24 cellular contexts compared by ENCODE assay signal in genomic region chr5:171619744-171620143, GRCh38.
DNase-seq lines count a peak whose midpoint lies in the region; ATAC-seq and TF ChIP-seq lines count a peak whose summit lies in the region.
"Had no signal": no experiment of that assay in that cellular context is flagged by ENCODE, and none has a peak within 500 bp of the region (broad histone marks: within the 10 kb centered on the region; RNA-seq: fewer than 3 reads in every experiment).

No MANE protein-coding gene starts in this region.

- H3K4me1 ChIP-seq in sigmoid colon: no peaks in the 10 kb centered on the region
- H3K4me1 ChIP-seq: A549 had no signal

- TF ChIP-seq POLR2A in sigmoid colon (IDR thresholded peaks at IDR 0.05): no peak

- no peaks in the 10 kb centered on the region for H3K4me1 Mint-ChIP-seq in natural killer cell treated with Interleukin-12 subunit alpha and Interleukin-12 subunit beta and Interleukin-15 and Interleukin-18, amount 100 ng/mL, for 72 hours (ENCODE audit: low read depth in 2 of 2)
- H3K4me1 Mint-ChIP-seq: B cell had no signal

- no peak for TF ChIP-seq EP300 in sigmoid colon (IDR thresholded peaks at IDR 0.05)

- peaks cover 0 to 10% (median 0%) of the 10 kb centered on the region in 3 donors for H3K27me3 ChIP-seq in sigmoid colon
- H3K27me3 ChIP-seq: BLaER1 treated with 17β-estradiol and CSF1 and Interleukin-3, amounts not matched to agents 10 nM and 100 nM had no signal

- intact Hi-C loops in sigmoid colon (cut with DNase I): no loop called here

- in situ Hi-C loops in SK-MEL-5 (cut with HindIII; ENCODE audit: low pct_unique_long_range_greater_than_20kb, low sequenced_read_pairs): no loop called here

- no peak for TF ChIP-seq CTCF in sigmoid colon (IDR thresholded peaks at IDR 0.05)

- DNase-seq in SK-MEL-5 (ENCODE audit: low read depth, low spot score) (peak; percentile 5), foreskin melanocyte (peak; percentile 58), islet precursor cell (peak; percentile 8), sigmoid colon (peak; percentile 15)
- no peak for DNase-seq in natural killer cell treated with Interleukin-12 subunit alpha and Interleukin-12 subunit beta and Interleukin-15 and Interleukin-18, amount 100 ng/mL, for 72 hours (ENCODE audit: low spot score)
- DNase-seq: AML-193; CD4-positive, alpha-beta T cell; CD8-positive, alpha-beta T cell; COR-L47; DMS 273 treated with DMSO at 0.1 percent for 48 hours; DMS153; DMS53; DMS79; DND-41; EL; GDM1 had no signal

- WGBS in sigmoid colon, 2 donors: 81 to 82% methylated on average over 3 of the region's 3 CpGs

- no peaks in the 10 kb centered on the region for H3K36me3 Mint-ChIP-seq in natural killer cell treated with Interleukin-12 subunit alpha and Interleukin-12 subunit beta and Interleukin-15 and Interleukin-18, amount 100 ng/mL, for 72 hours
- H3K36me3 Mint-ChIP-seq: CD8-positive, alpha-beta T cell had no signal

- H3K9me3 ChIP-seq in sigmoid colon: no peaks in the 10 kb centered on the region
- H3K9me3 ChIP-seq: A549; BLaER1 treated with 17β-estradiol and CSF1 and Interleukin-3, amounts not matched to agents 10 nM and 100 nM had no signal

- H3K27me3 Mint-ChIP-seq in natural killer cell treated with Interleukin-12 subunit alpha and Interleukin-12 subunit beta and Interleukin-15 and Interleukin-18, amount 100 ng/mL, for 72 hours: peaks cover 2 to 16% of the 10 kb centered on the region in 2 donors

- ATAC-seq in natural killer cell treated with Interleukin-12 subunit alpha and Interleukin-12 subunit beta and Interleukin-15 and Interleukin-18, amount 100 ng/mL, for 72 hours: no peak
- ATAC-seq in HG02588 (IDR thresholded peaks at IDR 0.05; ENCODE audit: unreplicated experiment) (no peak), GM18498 (IDR thresholded peaks at IDR 0.05; ENCODE audit: unreplicated experiment) (no peak)
- ATAC-seq: A549; CD8-positive, alpha-beta T cell; GM12878 had no signal

- no peak overlapping the region for H3K27ac ChIP-seq in sigmoid colon
- H3K27ac ChIP-seq: 22Rv1; A549; BLaER1 treated with 17β-estradiol and CSF1 and Interleukin-3, amounts not matched to agents 10 nM and 100 nM; C4-2B had no signal

- H3K27ac Mint-ChIP-seq in natural killer cell treated with Interleukin-12 subunit alpha and Interleukin-12 subunit beta and Interleukin-15 and Interleukin-18, amount 100 ng/mL, for 72 hours: no peak overlapping the region
- H3K27ac Mint-ChIP-seq: B cell; CD4-positive, alpha-beta T cell; CD8-positive, alpha-beta T cell had no signal

- no peaks in the 10 kb centered on the region for H3K36me3 ChIP-seq in sigmoid colon
- H3K36me3 ChIP-seq: BLaER1 treated with 17β-estradiol and CSF1 and Interleukin-3, amounts not matched to agents 10 nM and 100 nM had no signal

- H3K4me3 ChIP-seq in sigmoid colon: no peak overlapping the region
- H3K4me3 ChIP-seq: A549; BLaER1 treated with 17β-estradiol and CSF1 and Interleukin-3, amounts not matched to agents 10 nM and 100 nM; GM12878 had no signal

- H3K4me3 Mint-ChIP-seq in natural killer cell treated with Interleukin-12 subunit alpha and Interleukin-12 subunit beta and Interleukin-15 and Interleukin-18, amount 100 ng/mL, for 72 hours: no peak overlapping the region
- H3K4me3 Mint-ChIP-seq: B cell; CD4-positive, alpha-beta T cell; CD8-positive, alpha-beta T cell had no signal

- H3K9me3 Mint-ChIP-seq in natural killer cell treated with Interleukin-12 subunit alpha and Interleukin-12 subunit beta and Interleukin-15 and Interleukin-18, amount 100 ng/mL, for 72 hours: no peaks in the 10 kb centered on the region
- H3K9me3 Mint-ChIP-seq: CD4-positive, alpha-beta T cell; CD8-positive, alpha-beta T cell had no signal
